8 cellular contexts compared by ENCODE assay signal in the genomic region with DNA sequence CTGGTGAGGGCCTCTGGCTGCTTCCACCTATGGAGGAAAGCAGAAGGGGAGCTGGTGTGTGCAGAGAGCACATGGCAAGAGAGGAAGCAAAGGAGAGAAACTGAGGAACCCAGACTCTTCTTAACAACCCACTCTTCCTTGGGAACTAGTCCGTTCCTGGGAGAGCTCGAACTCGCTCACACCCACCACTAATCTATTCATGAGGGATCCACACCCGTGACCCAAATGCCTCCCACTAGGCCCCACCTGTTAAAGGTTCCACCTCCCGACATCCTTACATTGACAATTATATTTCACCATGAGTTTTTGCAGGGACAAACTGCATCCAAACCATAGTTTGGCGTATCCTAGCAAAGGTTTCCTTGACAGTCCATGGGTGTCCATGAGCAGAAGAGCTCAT.
"Had no signal": no experiment of that assay in that cellular context is flagged by ENCODE, and none has a peak within 500 bp of the region (broad histone marks: within the 10 kb centered on the region; RNA-seq: fewer than 3 reads in every experiment).

No MANE protein-coding gene starts in this region.

- H3K4me1 ChIP-seq: HAP-1 had no signal

- H3K4me3 ChIP-seq: GM23248, GM23338, HAP-1 had no signal

- DNase-seq: GM23248, GOT3, H7, H9, HCEC 1CT, HFFc6 had no signal

- H3K9me3 Mint-ChIP-seq: GM23338, H9, HFFc6 had no signal

- H3K36me3 ChIP-seq: HAP-1 had no signal

- H3K27ac Mint-ChIP-seq: GM23338, HFFc6 had no signal

- H3K4me3 Mint-ChIP-seq: GM23338, H9, HFFc6 had no signal

- H3K27ac ChIP-seq: GM23248 had no signal

- H3K9me3 ChIP-seq: HAP-1 had no signal
